ENCODE assay signal across 9 cellular contexts in the genomic region with DNA sequence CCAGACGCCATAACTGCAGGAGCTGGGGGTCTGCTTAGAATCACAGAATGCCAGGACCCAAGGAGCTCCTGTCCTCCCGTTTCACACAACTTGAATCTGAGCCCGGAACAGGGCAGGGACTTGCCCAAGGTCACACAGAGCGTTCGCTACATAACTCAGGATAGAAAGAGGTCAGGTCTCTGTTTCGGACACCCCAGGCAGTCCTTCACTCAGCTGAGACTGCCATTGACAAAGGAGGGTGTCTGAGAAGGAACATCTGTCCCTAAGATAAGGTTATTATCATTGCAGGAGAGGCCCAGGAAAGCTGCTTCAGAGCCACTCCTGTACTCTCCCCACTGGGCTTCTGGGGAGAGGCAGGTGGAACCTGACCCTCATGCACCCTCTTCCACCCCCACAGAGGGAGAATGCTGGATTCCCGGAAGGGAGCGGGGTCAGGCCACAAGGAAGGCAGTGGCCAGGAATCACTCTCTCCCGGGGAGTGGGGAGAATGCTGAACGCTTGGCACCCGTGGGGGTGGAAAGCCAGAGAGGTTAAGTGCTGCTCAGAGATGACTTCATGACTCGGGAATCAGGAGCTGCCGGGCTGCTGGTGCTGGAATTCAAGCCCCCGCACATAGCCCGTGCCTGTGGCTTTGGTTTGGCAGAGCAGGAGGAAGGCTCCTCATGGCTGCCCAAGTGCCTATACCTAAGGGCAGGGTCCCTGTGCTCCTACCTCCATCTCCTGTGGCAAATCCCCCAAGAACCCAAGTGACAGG. TPM values are rescaled to one million over a fixed set of nuclear protein-coding genes. Genes with fewer than 3 reads are reported as not detected.
DNase-seq lines count a peak whose midpoint lies in the region; ATAC-seq and TF ChIP-seq lines count a peak whose summit lies in the region.
"Had no signal": no experiment of that assay in that cellular context is flagged by ENCODE, and none has a peak within 500 bp of the region (broad histone marks: within the 10 kb centered on the region; RNA-seq: fewer than 3 reads in every experiment).

No MANE protein-coding gene starts in this region.

- H3K27me3 Mint-ChIP-seq in CD4-positive, CD25-positive, alpha-beta regulatory T cell: no peaks in the 10 kb centered on the region

- no peak overlapping the region for H3K27ac ChIP-seq in CD4-positive, CD25-positive, alpha-beta regulatory T cell (ENCODE audit: insufficient read depth, low read length, poor library complexity, severe bottlenecking)
- H3K27ac ChIP-seq in ovary: peak overlapping the region in 1 of 2 donors; percentile 6

- no peak for TF ChIP-seq POLR2A in ovary (IDR thresholded peaks at IDR 0.05)

- H3K4me1 ChIP-seq in CD4-positive, CD25-positive, alpha-beta regulatory T cell (ENCODE audit: control insufficient read depth, insufficient read depth, low read length, poor library complexity, severe bottlenecking): peaks cover 3% of the 10 kb centered on the region
- H3K4me1 ChIP-seq in ovary (ENCODE audit: insufficient read depth): peaks cover 23% of the 10 kb centered on the region

- no peak for TF ChIP-seq EP300 in ovary (IDR thresholded peaks at IDR 0.05)

- peak overlapping the region in 2 of 3 donors; percentile 73 to 78 for H3K27ac Mint-ChIP-seq in CD4-positive, CD25-positive, alpha-beta regulatory T cell

- no peak overlapping the region for H3K4me3 Mint-ChIP-seq in CD4-positive, CD25-positive, alpha-beta regulatory T cell

- no peaks in the 10 kb centered on the region for H3K9me3 ChIP-seq in CD4-positive, CD25-positive, alpha-beta regulatory T cell (ENCODE audit: control insufficient read depth in 2 of 2, low read length in 2 of 2)
- H3K9me3 ChIP-seq in ovary: no peaks in the 10 kb centered on the region

- no peak overlapping the region for H3K4me3 ChIP-seq in CD4-positive, CD25-positive, alpha-beta regulatory T cell (ENCODE audit: low read depth, low read length)
- H3K4me3 ChIP-seq in foreskin fibroblast (ENCODE audit: low read depth in 1 of 2, low read length in 2 of 2): no peak overlapping the region
- no peak overlapping the region for H3K4me3 ChIP-seq in ovary

- peaks cover 2% of the 10 kb centered on the region for H3K36me3 ChIP-seq in CD4-positive, CD25-positive, alpha-beta regulatory T cell (ENCODE audit: control insufficient read depth, insufficient read depth, low read length)
- H3K36me3 ChIP-seq in ovary: no peaks in the 10 kb centered on the region

- H3K36me3 Mint-ChIP-seq in CD4-positive, CD25-positive, alpha-beta regulatory T cell: no peaks in the 10 kb centered on the region

- H3K9me3 Mint-ChIP-seq in CD4-positive, CD25-positive, alpha-beta regulatory T cell: no peaks in the 10 kb centered on the region

- H3K4me1 Mint-ChIP-seq in CD4-positive, CD25-positive, alpha-beta regulatory T cell: peaks cover 0 to 7% (median 1%) of the 10 kb centered on the region in 4 donors

- TF ChIP-seq CTCF in foreskin fibroblast (IDR thresholded peaks at IDR 0.05; ENCODE audit: low read depth, low read length): no peak
- no peak for TF ChIP-seq CTCF in ovary (IDR thresholded peaks at IDR 0.05)
- TF ChIP-seq CTCF in GM20000 (IDR thresholded peaks at IDR 0.05; ENCODE audit: extremely low read depth, missing control alignments): no peak

- WGBS in ovary, 3 donors: 7 to 10% (median 9%) methylated on average over 13 to 15 of the region's 15 CpGs

- intact Hi-C loops in ovary (cut with DNase I): no loop called here

- ATAC-seq in CD4-positive, CD25-positive, alpha-beta regulatory T cell (ENCODE audit: low read depth in 2 of 2): no peak

- H3K27me3 ChIP-seq in CD4-positive, CD25-positive, alpha-beta regulatory T cell (ENCODE audit: control insufficient read depth, insufficient read depth, low read length): no peaks in the 10 kb centered on the region
- no peaks in the 10 kb centered on the region for H3K27me3 ChIP-seq in ovary

- DNase-seq in CD4-positive, CD25-positive, alpha-beta regulatory T cell: no peak
- DNase-seq in T1000 (lab: John Stamatoyannopoulos, UW): peak; percentile 83
- peak; percentile 94 to 97 for DNase-seq in foreskin fibroblast
- DNase-seq in ovary: peak; percentile 38 to 73 (median 63)
- DNase-seq in GM20000 (ENCODE audit: low spot score): no peak
- DNase-seq in NCI-H187 treated with DMSO at 0.1 percent for 48 hours (lab: John Stamatoyannopoulos, UW): no peak
- no peak for DNase-seq in NCI-H748 (lab: John Stamatoyannopoulos, UW; ENCODE audit: unreplicated experiment)
- DNase-seq in Kasumi-1 (lab: John Stamatoyannopoulos, UW): no peak

RNA-seq across cellular contexts. Expression of a gene that starts 10.7 kb away (rescaled TPM):
- 8.2 TPM for total RNA-seq in CD4-positive, CD25-positive, alpha-beta regulatory T cell
- 1 to 10 TPM; 2.2 to 6.3 (median 3.7) TPM for polyA plus RNA-seq in CD4-positive, CD25-positive, alpha-beta regulatory T cell
- total RNA-seq in ovary: 100 to 1,000 TPM in 1 of 7 donors, 10 to 100 TPM in 6; 12.9 to 269 (median 45.9) TPM
- 10 to 100 TPM; 17.3 to 49.0 TPM for polyA plus RNA-seq in ovary

RNA-seq across cellular contexts. Expression of a gene that starts 25.4 kb away (rescaled TPM):
- total RNA-seq in CD4-positive, CD25-positive, alpha-beta regulatory T cell: 94.2 TPM
- 10 to 100 TPM; 38.4 to 54.3 (median 42.0) TPM for polyA plus RNA-seq in CD4-positive, CD25-positive, alpha-beta regulatory T cell
- 10 to 100 TPM; 29.2 to 69.7 (median 32.8) TPM for total RNA-seq in ovary
- 10 to 100 TPM; 33.0 to 47.0 TPM for polyA plus RNA-seq in ovary

RNA-seq across cellular contexts. Expression of a gene that starts 29.4 kb away (rescaled TPM):
- not detected for total RNA-seq in CD4-positive, CD25-positive, alpha-beta regulatory T cell
- polyA plus RNA-seq in CD4-positive, CD25-positive, alpha-beta regulatory T cell: under 1 TPM in 1 of 4 donors, not detected in 3; 0.10 TPM
- total RNA-seq in ovary: under 1 TPM in 1 of 7 donors, not detected in 6; 0.10 TPM
- polyA plus RNA-seq in ovary: not detected

RNA-seq across cellular contexts. Expression of a gene that starts 30.9 kb away (rescaled TPM):
- total RNA-seq in CD4-positive, CD25-positive, alpha-beta regulatory T cell: not detected
- polyA plus RNA-seq in CD4-positive, CD25-positive, alpha-beta regulatory T cell: not detected
- under 1 TPM in 2 of 7 donors, not detected in 5; 0.36 to 0.38 TPM for total RNA-seq in ovary
- polyA plus RNA-seq in ovary: not detected
- total RNA-seq: activated CD8-positive, alpha-beta memory T cell treated with anti-CD3 and anti-CD28 coated beads for 36 hours had no signal

RNA-seq across cellular contexts. Expression of a gene that starts 40.6 kb away (rescaled TPM):
- not detected for total RNA-seq in CD4-positive, CD25-positive, alpha-beta regulatory T cell
- polyA plus RNA-seq in CD4-positive, CD25-positive, alpha-beta regulatory T cell: under 1 TPM; 0.18 to 0.56 (median 0.23) TPM
- under 1 TPM in 2 of 7 donors, not detected in 5; 0.42 to 0.89 TPM for total RNA-seq in ovary
- under 1 TPM in 1 of 2 donors, not detected in 1; 0.02 TPM for polyA plus RNA-seq in ovary

Comparison
In these comparisons a context has a peak if more than half of its experiments do, and no peak if none do; other contexts are left out.
1. DNase-seq: peak in T1000 (single experiment), foreskin fibroblast (2 of 2) and ovary (5 of 5); none in CD4-positive, CD25-positive, alpha-beta regulatory T cell (0 of 3), GM20000 (single experiment), NCI-H187 treated with DMSO at 0.1 percent for 48 hours (single experiment), NCI-H748 (single experiment) and Kasumi-1 (0 of 2).